ENCODE assay signal across 8 cellular contexts in genomic region chr6:35727935-35728662, GRCh38. TPM values are rescaled to one million over a fixed set of nuclear protein-coding genes. Genes with fewer than 3 reads are reported as not detected.
A peak's percentile ranks its signal among the peaks of the same experiment; 100 is the strongest.
DNase-seq lines count a peak whose midpoint lies in the region; ATAC-seq and FAIRE-seq lines count a peak whose summit lies in the region.

No MANE protein-coding gene starts in this region.

- ATAC-seq in HG02588 (IDR thresholded peaks at IDR 0.05; ENCODE audit: unreplicated experiment) (peak; percentile 41), right cardiac atrium (peak; percentile 71 to 74)

- FAIRE-seq in urothelium cell line (lab: Jason Lieb, UNC), result no peak

- no peaks in the 10 kb centered on the region for H3K9me3 ChIP-seq in right cardiac atrium (ENCODE audit: control insufficient read depth, low read length)

- 2% methylated on average over 57 of the region's 57 CpGs for WGBS in right cardiac atrium

- H3K4me3 ChIP-seq in right cardiac atrium (ENCODE audit: low read length), result peak overlapping the region; percentile 27

- DNase-seq in GM04504 (ENCODE audit: low read depth) (peak; percentile 59), NCI-H1694 treated with DMSO at 0.1 percent for 48 hours (lab: John Stamatoyannopoulos, UW) (peak; percentile 66), T-helper 2 cell (peak; percentile 65 to 98 (median 80)), anterior cingulate cortex (lab: John Stamatoyannopoulos, UW) (peak; percentile 54 to 96 (median 90)), right cardiac atrium (peak; percentile 96 to 99 (median 98)), pulmonary artery endothelial cell (ENCODE audit: low read depth, low spot score) (peak; percentile 78), urothelium cell line (ENCODE audit: low spot score) (peak; percentile 95)

- H3K27me3 ChIP-seq in right cardiac atrium (ENCODE audit: control insufficient read depth, insufficient read depth), result no peaks in the 10 kb centered on the region

- H3K4me1 ChIP-seq in right cardiac atrium (ENCODE audit: control insufficient read depth, insufficient read depth, low read length), result peaks cover 49% of the 10 kb centered on the region

- intact Hi-C loops in right cardiac atrium (cut with DNase I), result loop anchor here in 3 of 4 donors (5.0 kb wide), 2 partner anchors 41 to 126 kb away; partner anchors contain the start of gene FKBP5 (in 2 of the 3)

- peak overlapping the region; percentile 97 for H3K27ac ChIP-seq in right cardiac atrium (ENCODE audit: low read length)

RNA-seq across cellular contexts. Expression of gene ARMC12, which starts 8.7 kb away (rescaled TPM):
- under 1 TPM in 1 of 4 donors, not detected in 3; 0.31 TPM for total RNA-seq in right cardiac atrium
- polyA plus RNA-seq in right cardiac atrium, result 0.32 TPM
- 0.11 and 0.40 TPM in 2 replicates for total RNA-seq in pulmonary artery endothelial cell

RNA-seq across cellular contexts. Expression of gene FKBP5, which starts 39.4 kb away (rescaled TPM):
- total RNA-seq in right cardiac atrium, result 100 to 1,000 TPM; 109 to 155 (median 111) TPM
- 75.0 TPM for polyA plus RNA-seq in right cardiac atrium
- total RNA-seq in pulmonary artery endothelial cell, result 67.2 and 89.1 TPM in 2 replicates

RNA-seq across cellular contexts. Expression of gene CLPSL2, which starts 48.3 kb away (rescaled TPM):
- total RNA-seq in right cardiac atrium (not detected), pulmonary artery endothelial cell (not detected in 2 replicates)
- polyA plus RNA-seq in right cardiac atrium, result not detected

RNA-seq across cellular contexts. Expression of gene CLPSL1, which starts 52.7 kb away (rescaled TPM):
- total RNA-seq in right cardiac atrium (not detected), pulmonary artery endothelial cell (not detected in 2 replicates)
- polyA plus RNA-seq in right cardiac atrium, result not detected

Comparison
In these comparisons a context has a peak if more than half of its experiments do, and no peak if none do; other contexts are left out.
1. Peak in every context shown above with its lines: DNase-seq, ATAC-seq, H3K4me3 ChIP-seq and H3K27ac ChIP-seq.